Comparison of ENCODE assay signal across 1 cellular context in the genomic region with DNA sequence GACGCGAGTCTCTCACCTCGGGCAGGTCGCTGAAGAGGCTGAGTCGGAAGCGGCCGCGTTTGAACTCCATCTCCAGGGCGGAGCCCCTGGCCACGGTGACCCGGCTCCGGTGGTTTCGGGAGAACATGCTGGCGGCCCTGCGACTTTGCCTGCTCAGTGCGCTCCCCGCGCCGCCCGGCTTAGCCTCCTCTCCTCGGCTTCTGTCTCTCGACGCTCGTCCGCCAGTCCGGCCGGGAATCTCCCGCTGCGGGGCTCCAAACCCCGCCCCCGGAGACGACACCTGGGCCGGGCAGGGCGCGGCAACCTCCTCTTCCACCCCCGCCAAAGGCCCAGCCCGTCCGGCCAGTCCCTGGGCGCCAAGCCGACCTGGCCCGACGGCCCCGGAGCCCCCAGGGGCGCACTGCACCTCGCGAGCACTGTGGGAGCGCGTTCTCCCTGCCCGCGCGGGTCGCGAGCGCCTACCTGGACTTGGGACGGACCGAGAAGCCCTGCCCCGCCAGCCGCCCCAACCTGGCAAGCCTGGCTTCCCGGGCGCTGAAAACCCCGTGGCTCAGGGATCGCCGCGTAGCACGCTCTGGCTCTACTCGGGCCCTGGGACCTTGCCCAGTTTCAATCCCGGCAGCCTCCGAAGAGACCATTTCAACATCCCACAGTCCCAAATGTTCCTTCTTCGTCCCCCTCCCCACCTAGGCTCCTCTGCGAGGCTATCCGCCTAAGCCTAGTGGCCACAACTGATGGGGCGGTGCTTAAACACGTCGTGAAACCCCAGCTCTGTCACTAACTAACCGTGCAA.
TF ChIP-seq lines count a peak whose summit lies in the region.

A gene with protein sequence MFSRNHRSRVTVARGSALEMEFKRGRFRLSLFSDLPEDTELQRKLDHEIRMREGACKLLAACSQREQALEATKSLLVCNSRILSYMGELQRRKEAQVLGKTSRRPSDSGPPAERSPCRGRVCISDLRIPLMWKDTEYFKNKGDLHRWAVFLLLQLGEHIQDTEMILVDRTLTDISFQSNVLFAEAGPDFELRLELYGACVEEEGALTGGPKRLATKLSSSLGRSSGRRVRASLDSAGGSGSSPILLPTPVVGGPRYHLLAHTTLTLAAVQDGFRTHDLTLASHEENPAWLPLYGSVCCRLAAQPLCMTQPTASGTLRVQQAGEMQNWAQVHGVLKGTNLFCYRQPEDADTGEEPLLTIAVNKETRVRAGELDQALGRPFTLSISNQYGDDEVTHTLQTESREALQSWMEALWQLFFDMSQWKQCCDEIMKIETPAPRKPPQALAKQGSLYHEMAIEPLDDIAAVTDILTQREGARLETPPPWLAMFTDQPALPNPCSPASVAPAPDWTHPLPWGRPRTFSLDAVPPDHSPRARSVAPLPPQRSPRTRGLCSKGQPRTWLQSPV (minus strand): TSS at position 248 of the 793 bp plus-strand sequence. CDS start 121 bp downstream, at position 127.

TF ChIP-seq in HepG2, 621 proteins besides CTCF, POLR2A, EP300 and RAD21 (continued from another document and continues in another):
- TF ChIP-seq, protein P1, sequence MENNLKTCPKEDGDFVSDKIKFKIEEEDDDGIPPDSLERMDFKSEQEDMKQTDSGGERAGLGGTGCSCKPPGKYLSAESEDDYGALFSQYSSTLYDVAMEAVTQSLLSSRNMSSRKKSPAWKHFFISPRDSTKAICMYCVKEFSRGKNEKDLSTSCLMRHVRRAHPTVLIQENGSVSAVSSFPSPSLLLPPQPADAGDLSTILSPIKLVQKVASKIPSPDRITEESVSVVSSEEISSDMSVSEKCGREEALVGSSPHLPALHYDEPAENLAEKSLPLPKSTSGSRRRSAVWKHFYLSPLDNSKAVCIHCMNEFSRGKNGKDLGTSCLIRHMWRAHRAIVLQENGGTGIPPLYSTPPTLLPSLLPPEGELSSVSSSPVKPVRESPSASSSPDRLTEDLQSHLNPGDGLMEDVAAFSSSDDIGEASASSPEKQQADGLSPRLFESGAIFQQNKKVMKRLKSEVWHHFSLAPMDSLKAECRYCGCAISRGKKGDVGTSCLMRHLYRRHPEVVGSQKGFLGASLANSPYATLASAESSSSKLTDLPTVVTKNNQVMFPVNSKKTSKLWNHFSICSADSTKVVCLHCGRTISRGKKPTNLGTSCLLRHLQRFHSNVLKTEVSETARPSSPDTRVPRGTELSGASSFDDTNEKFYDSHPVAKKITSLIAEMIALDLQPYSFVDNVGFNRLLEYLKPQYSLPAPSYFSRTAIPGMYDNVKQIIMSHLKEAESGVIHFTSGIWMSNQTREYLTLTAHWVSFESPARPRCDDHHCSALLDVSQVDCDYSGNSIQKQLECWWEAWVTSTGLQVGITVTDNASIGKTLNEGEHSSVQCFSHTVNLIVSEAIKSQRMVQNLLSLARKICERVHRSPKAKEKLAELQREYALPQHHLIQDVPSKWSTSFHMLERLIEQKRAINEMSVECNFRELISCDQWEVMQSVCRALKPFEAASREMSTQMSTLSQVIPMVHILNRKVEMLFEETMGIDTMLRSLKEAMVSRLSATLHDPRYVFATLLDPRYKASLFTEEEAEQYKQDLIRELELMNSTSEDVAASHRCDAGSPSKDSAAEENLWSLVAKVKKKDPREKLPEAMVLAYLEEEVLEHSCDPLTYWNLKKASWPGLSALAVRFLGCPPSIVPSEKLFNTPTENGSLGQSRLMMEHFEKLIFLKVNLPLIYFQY (CRISPR knock-in tag; IDR thresholded peaks at IDR 0.05; ENCODE audit: borderline replicate concordance): peak; percentile 64
- peak; percentile 99 for TF ChIP-seq ZNF678 (CRISPR knock-in tag; IDR thresholded peaks at IDR 0.05)
- no peak; the same call in 1 of the 2 replicates for TF ChIP-seq SOX13 (IDR thresholded peaks at IDR 0.05)
- peak in 1 of 2 experiments; percentile 46; a peak in 1 of 4 replicates for TF ChIP-seq SOX13 (CRISPR knock-in tag; conservative IDR thresholded peaks at IDR 0.05 in 1 of 2, IDR thresholded peaks at IDR 0.05 in 1 of 2)
- TF ChIP-seq ZNF781 (CRISPR knock-in tag; IDR thresholded peaks at IDR 0.05; ENCODE audit: borderline replicate concordance, not compliant biosample characterization): peak; percentile 77
- TF ChIP-seq, protein P2, sequence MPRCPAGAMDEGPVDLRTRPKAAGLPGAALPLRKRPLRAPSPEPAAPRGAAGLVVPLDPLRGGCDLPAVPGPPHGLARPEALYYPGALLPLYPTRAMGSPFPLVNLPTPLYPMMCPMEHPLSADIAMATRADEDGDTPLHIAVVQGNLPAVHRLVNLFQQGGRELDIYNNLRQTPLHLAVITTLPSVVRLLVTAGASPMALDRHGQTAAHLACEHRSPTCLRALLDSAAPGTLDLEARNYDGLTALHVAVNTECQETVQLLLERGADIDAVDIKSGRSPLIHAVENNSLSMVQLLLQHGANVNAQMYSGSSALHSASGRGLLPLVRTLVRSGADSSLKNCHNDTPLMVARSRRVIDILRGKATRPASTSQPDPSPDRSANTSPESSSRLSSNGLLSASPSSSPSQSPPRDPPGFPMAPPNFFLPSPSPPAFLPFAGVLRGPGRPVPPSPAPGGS (CRISPR knock-in tag; IDR thresholded peaks at IDR 0.05): peak; percentile 93; the same call in 1 of the 2 replicates
- no peak for TF ChIP-seq MAZ (IDR thresholded peaks at IDR 0.05; ENCODE audit: borderline replicate concordance, low read depth, low read length)
- peak; percentile 89 for TF ChIP-seq MAZ (CRISPR knock-in tag; IDR thresholded peaks at IDR 0.05; ENCODE audit: low read depth)
- TF ChIP-seq, protein P3, sequence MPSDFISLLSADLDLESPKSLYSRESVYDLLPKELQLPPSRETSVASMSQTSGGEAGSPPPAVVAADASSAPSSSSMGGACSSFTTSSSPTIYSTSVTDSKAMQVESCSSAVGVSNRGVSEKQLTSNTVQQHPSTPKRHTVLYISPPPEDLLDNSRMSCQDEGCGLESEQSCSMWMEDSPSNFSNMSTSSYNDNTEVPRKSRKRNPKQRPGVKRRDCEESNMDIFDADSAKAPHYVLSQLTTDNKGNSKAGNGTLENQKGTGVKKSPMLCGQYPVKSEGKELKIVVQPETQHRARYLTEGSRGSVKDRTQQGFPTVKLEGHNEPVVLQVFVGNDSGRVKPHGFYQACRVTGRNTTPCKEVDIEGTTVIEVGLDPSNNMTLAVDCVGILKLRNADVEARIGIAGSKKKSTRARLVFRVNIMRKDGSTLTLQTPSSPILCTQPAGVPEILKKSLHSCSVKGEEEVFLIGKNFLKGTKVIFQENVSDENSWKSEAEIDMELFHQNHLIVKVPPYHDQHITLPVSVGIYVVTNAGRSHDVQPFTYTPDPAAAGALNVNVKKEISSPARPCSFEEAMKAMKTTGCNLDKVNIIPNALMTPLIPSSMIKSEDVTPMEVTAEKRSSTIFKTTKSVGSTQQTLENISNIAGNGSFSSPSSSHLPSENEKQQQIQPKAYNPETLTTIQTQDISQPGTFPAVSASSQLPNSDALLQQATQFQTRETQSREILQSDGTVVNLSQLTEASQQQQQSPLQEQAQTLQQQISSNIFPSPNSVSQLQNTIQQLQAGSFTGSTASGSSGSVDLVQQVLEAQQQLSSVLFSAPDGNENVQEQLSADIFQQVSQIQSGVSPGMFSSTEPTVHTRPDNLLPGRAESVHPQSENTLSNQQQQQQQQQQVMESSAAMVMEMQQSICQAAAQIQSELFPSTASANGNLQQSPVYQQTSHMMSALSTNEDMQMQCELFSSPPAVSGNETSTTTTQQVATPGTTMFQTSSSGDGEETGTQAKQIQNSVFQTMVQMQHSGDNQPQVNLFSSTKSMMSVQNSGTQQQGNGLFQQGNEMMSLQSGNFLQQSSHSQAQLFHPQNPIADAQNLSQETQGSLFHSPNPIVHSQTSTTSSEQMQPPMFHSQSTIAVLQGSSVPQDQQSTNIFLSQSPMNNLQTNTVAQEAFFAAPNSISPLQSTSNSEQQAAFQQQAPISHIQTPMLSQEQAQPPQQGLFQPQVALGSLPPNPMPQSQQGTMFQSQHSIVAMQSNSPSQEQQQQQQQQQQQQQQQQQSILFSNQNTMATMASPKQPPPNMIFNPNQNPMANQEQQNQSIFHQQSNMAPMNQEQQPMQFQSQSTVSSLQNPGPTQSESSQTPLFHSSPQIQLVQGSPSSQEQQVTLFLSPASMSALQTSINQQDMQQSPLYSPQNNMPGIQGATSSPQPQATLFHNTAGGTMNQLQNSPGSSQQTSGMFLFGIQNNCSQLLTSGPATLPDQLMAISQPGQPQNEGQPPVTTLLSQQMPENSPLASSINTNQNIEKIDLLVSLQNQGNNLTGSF (CRISPR knock-in tag; IDR thresholded peaks at IDR 0.05): 0 out of 2 replicates have a peak, but pooled peaks have one; percentile 38
- TF ChIP-seq ADNP (CRISPR knock-in tag; IDR thresholded peaks at IDR 0.05): 0 out of 2 replicates have a peak, but pooled peaks have one; percentile 12
- 0 out of 2 replicates have a peak, but pooled peaks have one; percentile 70 for TF ChIP-seq HNRNPUL1 (IDR thresholded peaks at IDR 0.05; ENCODE audit: low read depth, low read length)
- TF ChIP-seq SALL1 (CRISPR knock-in tag; IDR thresholded peaks at IDR 0.05): peak; percentile 86
- no peak; the same call in 1 of the 2 replicates for TF ChIP-seq ZNF572 (CRISPR knock-in tag; IDR thresholded peaks at IDR 0.05)
- TF ChIP-seq ZNF441 (CRISPR knock-in tag; IDR thresholded peaks at IDR 0.05; ENCODE audit: borderline replicate concordance): peak; percentile 68; the same call in 1 of the 2 replicates
- TF ChIP-seq ZNF207 (IDR thresholded peaks at IDR 0.05; ENCODE audit: borderline replicate concordance): no peak
- peak; percentile 55; the same call in 1 of the 2 replicates for TF ChIP-seq ELF4 (CRISPR knock-in tag; IDR thresholded peaks at IDR 0.05; ENCODE audit: borderline replicate concordance)
- TF ChIP-seq, protein P4, sequence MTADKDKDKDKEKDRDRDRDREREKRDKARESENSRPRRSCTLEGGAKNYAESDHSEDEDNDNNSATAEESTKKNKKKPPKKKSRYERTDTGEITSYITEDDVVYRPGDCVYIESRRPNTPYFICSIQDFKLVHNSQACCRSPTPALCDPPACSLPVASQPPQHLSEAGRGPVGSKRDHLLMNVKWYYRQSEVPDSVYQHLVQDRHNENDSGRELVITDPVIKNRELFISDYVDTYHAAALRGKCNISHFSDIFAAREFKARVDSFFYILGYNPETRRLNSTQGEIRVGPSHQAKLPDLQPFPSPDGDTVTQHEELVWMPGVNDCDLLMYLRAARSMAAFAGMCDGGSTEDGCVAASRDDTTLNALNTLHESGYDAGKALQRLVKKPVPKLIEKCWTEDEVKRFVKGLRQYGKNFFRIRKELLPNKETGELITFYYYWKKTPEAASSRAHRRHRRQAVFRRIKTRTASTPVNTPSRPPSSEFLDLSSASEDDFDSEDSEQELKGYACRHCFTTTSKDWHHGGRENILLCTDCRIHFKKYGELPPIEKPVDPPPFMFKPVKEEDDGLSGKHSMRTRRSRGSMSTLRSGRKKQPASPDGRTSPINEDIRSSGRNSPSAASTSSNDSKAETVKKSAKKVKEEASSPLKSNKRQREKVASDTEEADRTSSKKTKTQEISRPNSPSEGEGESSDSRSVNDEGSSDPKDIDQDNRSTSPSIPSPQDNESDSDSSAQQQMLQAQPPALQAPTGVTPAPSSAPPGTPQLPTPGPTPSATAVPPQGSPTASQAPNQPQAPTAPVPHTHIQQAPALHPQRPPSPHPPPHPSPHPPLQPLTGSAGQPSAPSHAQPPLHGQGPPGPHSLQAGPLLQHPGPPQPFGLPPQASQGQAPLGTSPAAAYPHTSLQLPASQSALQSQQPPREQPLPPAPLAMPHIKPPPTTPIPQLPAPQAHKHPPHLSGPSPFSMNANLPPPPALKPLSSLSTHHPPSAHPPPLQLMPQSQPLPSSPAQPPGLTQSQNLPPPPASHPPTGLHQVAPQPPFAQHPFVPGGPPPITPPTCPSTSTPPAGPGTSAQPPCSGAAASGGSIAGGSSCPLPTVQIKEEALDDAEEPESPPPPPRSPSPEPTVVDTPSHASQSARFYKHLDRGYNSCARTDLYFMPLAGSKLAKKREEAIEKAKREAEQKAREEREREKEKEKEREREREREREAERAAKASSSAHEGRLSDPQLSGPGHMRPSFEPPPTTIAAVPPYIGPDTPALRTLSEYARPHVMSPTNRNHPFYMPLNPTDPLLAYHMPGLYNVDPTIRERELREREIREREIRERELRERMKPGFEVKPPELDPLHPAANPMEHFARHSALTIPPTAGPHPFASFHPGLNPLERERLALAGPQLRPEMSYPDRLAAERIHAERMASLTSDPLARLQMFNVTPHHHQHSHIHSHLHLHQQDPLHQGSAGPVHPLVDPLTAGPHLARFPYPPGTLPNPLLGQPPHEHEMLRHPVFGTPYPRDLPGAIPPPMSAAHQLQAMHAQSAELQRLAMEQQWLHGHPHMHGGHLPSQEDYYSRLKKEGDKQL (CRISPR knock-in tag; IDR thresholded peaks at IDR 0.05; ENCODE audit: low read depth): no peak
- 0 out of 2 replicates have a peak, but pooled peaks have one; percentile 44 for TF ChIP-seq ZNF761 (CRISPR knock-in tag; conservative IDR thresholded peaks at IDR 0.05)
- TF ChIP-seq, protein P5, sequence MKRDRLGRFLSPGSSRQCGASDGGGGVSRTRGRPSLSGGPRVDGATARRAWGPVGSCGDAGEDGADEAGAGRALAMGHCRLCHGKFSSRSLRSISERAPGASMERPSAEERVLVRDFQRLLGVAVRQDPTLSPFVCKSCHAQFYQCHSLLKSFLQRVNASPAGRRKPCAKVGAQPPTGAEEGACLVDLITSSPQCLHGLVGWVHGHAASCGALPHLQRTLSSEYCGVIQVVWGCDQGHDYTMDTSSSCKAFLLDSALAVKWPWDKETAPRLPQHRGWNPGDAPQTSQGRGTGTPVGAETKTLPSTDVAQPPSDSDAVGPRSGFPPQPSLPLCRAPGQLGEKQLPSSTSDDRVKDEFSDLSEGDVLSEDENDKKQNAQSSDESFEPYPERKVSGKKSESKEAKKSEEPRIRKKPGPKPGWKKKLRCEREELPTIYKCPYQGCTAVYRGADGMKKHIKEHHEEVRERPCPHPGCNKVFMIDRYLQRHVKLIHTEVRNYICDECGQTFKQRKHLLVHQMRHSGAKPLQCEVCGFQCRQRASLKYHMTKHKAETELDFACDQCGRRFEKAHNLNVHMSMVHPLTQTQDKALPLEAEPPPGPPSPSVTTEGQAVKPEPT (CRISPR knock-in tag; IDR thresholded peaks at IDR 0.05; ENCODE audit: low read depth): peak; percentile 85; the same call in 1 of the 2 replicates
- peak; percentile 79 for TF ChIP-seq SPEN (CRISPR knock-in tag; IDR thresholded peaks at IDR 0.05; ENCODE audit: low read depth)
- no peak for TF ChIP-seq SMARCC2 (IDR thresholded peaks at IDR 0.05)
- no peak for TF ChIP-seq EHMT2 (IDR thresholded peaks at IDR 0.05; ENCODE audit: borderline replicate concordance, low read depth, low read length)
- no peak for TF ChIP-seq PLRG1 (conservative IDR thresholded peaks at IDR 0.05)
- TF ChIP-seq ZSCAN21 (CRISPR knock-in tag; IDR thresholded peaks at IDR 0.05; ENCODE audit: borderline replicate concordance): peak; percentile 88
- TF ChIP-seq ZNF614 (CRISPR knock-in tag; IDR thresholded peaks at IDR 0.05; ENCODE audit: borderline replicate concordance): peak; percentile 81
- TF ChIP-seq PHB2 (IDR thresholded peaks at IDR 0.05; ENCODE audit: partially characterized antibody): no peak
- no peak for TF ChIP-seq ZNF841 (CRISPR knock-in tag; IDR thresholded peaks at IDR 0.05; ENCODE audit: borderline replicate concordance)
- 0 out of 2 replicates have a peak, but pooled peaks have one; percentile 85 for TF ChIP-seq ZNF138 (CRISPR knock-in tag; IDR thresholded peaks at IDR 0.05; ENCODE audit: low read depth)
- no peak; the same call in 1 of the 2 replicates for TF ChIP-seq ZBTB20 (CRISPR knock-in tag; IDR thresholded peaks at IDR 0.05; ENCODE audit: borderline replicate concordance, low read depth)
- peak; percentile 85; the same call in 1 of the 2 replicates for TF ChIP-seq CC2D1A (CRISPR knock-in tag; IDR thresholded peaks at IDR 0.05)
- TF ChIP-seq HNF4A (CRISPR knock-in tag; IDR thresholded peaks at IDR 0.05): peak; percentile 30; the same call in 1 of the 2 replicates
- TF ChIP-seq MTF1 (CRISPR knock-in tag; IDR thresholded peaks at IDR 0.05): peak; percentile 52; the same call in 1 of the 2 replicates
- TF ChIP-seq, protein P6, sequence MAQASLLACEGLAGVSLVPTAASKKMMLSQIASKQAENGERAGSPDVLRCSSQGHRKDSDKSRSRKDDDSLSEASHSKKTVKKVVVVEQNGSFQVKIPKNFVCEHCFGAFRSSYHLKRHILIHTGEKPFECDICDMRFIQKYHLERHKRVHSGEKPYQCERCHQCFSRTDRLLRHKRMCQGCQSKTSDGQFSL (CRISPR knock-in tag; IDR thresholded peaks at IDR 0.05): no peak; the same call in 1 of the 2 replicates
